9 cellular contexts compared by ENCODE assay signal in the genomic region with DNA sequence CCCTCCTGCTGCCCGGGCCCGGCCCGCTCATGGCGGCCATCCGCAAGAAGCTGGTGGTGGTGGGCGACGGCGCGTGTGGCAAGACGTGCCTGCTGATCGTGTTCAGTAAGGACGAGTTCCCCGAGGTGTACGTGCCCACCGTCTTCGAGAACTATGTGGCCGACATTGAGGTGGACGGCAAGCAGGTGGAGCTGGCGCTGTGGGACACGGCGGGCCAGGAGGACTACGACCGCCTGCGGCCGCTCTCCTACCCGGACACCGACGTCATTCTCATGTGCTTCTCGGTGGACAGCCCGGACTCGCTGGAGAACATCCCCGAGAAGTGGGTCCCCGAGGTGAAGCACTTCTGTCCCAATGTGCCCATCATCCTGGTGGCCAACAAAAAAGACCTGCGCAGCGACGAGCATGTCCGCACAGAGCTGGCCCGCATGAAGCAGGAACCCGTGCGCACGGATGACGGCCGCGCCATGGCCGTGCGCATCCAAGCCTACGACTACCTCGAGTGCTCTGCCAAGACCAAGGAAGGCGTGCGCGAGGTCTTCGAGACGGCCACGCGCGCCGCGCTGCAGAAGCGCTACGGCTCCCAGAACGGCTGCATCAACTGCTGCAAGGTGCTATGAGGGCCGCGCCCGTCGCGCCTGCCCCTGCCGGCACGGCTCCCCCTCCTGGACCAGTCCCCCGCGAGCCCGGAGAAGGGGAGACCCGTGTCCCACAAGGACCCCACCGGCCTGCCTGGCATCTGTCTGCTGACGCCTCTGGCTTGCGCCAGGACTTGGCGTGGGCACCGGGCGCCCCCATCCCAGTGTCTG. TPM values are rescaled to one million over a fixed set of nuclear protein-coding genes. Genes with fewer than 3 reads are reported as not detected.
A peak's percentile ranks its signal among the peaks of the same experiment; 100 is the strongest.
DNase-seq lines count a peak whose midpoint lies in the region; ATAC-seq, FAIRE-seq and TF ChIP-seq lines count a peak whose summit lies in the region.
"Had no signal": no experiment of that assay in that cellular context is flagged by ENCODE, and none has a peak within 500 bp of the region (broad histone marks: within the 10 kb centered on the region; RNA-seq: fewer than 3 reads in every experiment).

No MANE protein-coding gene starts in this region.

- H3K36me3 Mint-ChIP-seq in activated naive CD4-positive, alpha-beta T cell treated with anti-CD3 and anti-CD28 coated beads, Interleukin-2, amount 50 U/mL, for 72 hours: no peaks in the 10 kb centered on the region

- no peaks in the 10 kb centered on the region for H3K27me3 ChIP-seq in pancreas

- no peaks in the 10 kb centered on the region for H3K9me3 ChIP-seq in pancreas

- no peak for TF ChIP-seq POLR2A in NB4 (IDR thresholded peaks at IDR 0.05; ENCODE audit: extremely low read depth, insufficient read length)

- no peak for FAIRE-seq in pancreas (lab: Jason Lieb, UNC)
- FAIRE-seq: colon had no signal

- H3K27ac ChIP-seq in pancreas: peak overlapping the region; percentile 97 to 99 (median 97)

- 4 to 6% methylated on average over 71 to 78 of the region's 78 CpGs for WGBS in pancreas, 2 donors

- no peaks in the 10 kb centered on the region for H3K36me3 ChIP-seq in pancreas

- peaks cover 3 to 29% (median 25%) of the 10 kb centered on the region in 3 donors for H3K4me1 ChIP-seq in pancreas

- peak overlapping the region in 1 of 2 donors; percentile 36 for H3K27ac Mint-ChIP-seq in activated naive CD4-positive, alpha-beta T cell treated with anti-CD3 and anti-CD28 coated beads, Interleukin-2, amount 50 U/mL, for 72 hours

- no peaks in the 10 kb centered on the region for H3K9me3 Mint-ChIP-seq in activated naive CD4-positive, alpha-beta T cell treated with anti-CD3 and anti-CD28 coated beads, Interleukin-2, amount 50 U/mL, for 72 hours

- H3K4me3 ChIP-seq in NB4 (ENCODE audit: low read depth, low read length) (peak overlapping the region; percentile 16), pancreas (peak overlapping the region; percentile 66 to 100 (median 84))

- DNase-seq in GM03348 (ENCODE audit: low spot score) (peak; percentile 62), NB4 (ENCODE audit: low read depth) (peak; percentile 39), Right ventricle myocardium superior (peak; percentile 76), pancreas (peak; percentile 49 to 91 (median 66)), foreskin melanocyte (no peak)
- DNase-seq in activated naive CD4-positive, alpha-beta T cell treated with anti-CD3 and anti-CD28 coated beads, Interleukin-2, amount 50 U/mL, for 72 hours (ENCODE audit: low spot score in 2 of 2): peak; percentile 27 to 61

- intact Hi-C loops in Right ventricle myocardium superior (cut with DNase I) (no loop called here), pancreas (cut with DNase I) (no loop called here)

- peak; percentile 22 for ATAC-seq in GM21528 (IDR thresholded peaks at IDR 0.05; ENCODE audit: low FRiP score, unreplicated experiment)
- peak; percentile 8 to 10 for ATAC-seq in activated naive CD4-positive, alpha-beta T cell treated with anti-CD3 and anti-CD28 coated beads, Interleukin-2, amount 50 U/mL, for 72 hours
- ATAC-seq in Right ventricle myocardium superior (ENCODE audit: poor library complexity): peak; percentile 28
- ATAC-seq in pancreas: peak; percentile 21 to 50 (median 34)
- no peak for ATAC-seq in activated CD4-positive, CD25-positive, alpha-beta regulatory T cell treated with anti-CD3 and anti-CD28 coated beads, Interleukin-2, amount 50 U/mL, for 24 hours

- TF ChIP-seq CTCF in NB4 (IDR thresholded peaks at IDR 0.05; ENCODE audit: low read depth, low read length): no peak
- TF ChIP-seq CTCF in pancreas (IDR thresholded peaks at IDR 0.05): no peak

RNA-seq across cellular contexts. Expression of a gene that starts 0.8 kb away (rescaled TPM):
- total RNA-seq in activated naive CD4-positive, alpha-beta T cell treated with anti-CD3 and anti-CD28 coated beads, Interleukin-2, amount 50 U/mL, for 72 hours: 1 to 10 TPM; 5.9 to 7.1 TPM
- 199 TPM for total RNA-seq in Right ventricle myocardium superior
- 10 to 100 TPM; 27.5 to 70.0 (median 52.4) TPM for total RNA-seq in pancreas
- 10 to 100 TPM; 56.3 to 98.5 TPM for polyA plus RNA-seq in pancreas

Comparison
In these comparisons a context has a peak if more than half of its experiments do, and no peak if none do; other contexts are left out.
1. ATAC-seq: peak in GM21528 (single experiment), activated naive CD4-positive, alpha-beta T cell treated with anti-CD3 and anti-CD28 coated beads, Interleukin-2, amount 50 U/mL, for 72 hours (2 of 2), Right ventricle myocardium superior (single experiment) and pancreas (4 of 4); none in activated CD4-positive, CD25-positive, alpha-beta regulatory T cell treated with anti-CD3 and anti-CD28 coated beads, Interleukin-2, amount 50 U/mL, for 24 hours (0 of 2).